In the genomic region with DNA sequence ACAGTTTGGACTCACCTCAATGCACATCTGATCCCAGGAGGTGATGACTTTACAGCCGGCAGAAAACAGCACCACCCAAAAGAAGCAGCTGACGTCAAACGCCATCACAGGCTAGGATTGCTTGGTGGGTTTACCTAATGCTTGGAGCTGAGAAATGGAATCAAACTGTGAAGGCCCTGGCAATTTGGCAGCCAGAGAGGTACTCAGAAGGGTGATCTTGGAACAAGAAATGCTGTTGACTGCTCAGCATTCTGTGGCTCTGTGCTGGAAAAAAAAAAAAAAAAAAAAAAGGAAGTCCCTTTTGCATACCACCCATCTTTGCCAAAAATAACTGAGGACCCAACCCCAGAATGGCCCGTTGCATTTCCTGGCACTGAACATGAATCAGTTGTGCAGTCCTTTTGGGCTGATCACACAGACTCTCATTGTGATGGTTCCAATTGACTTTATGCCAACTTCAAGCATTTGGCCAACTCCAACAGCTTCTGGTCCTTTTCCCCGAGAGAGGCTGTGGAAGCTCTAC, we compare ENCODE assay signal across 10 cellular contexts. TPM values are rescaled to one million over a fixed set of nuclear protein-coding genes. Genes with fewer than 3 reads are reported as not detected.
A peak's percentile ranks its signal among the peaks of the same experiment; 100 is the strongest.
DNase-seq lines count a peak whose midpoint lies in the region; ATAC-seq and TF ChIP-seq lines count a peak whose summit lies in the region.
"Had no signal": no experiment of that assay in that cellular context is flagged by ENCODE, and none has a peak within 500 bp of the region (broad histone marks: within the 10 kb centered on the region; RNA-seq: fewer than 3 reads in every experiment).

A gene (minus strand): TSS at position 263 of the 523 bp plus-strand sequence. CDS start 158 bp downstream, at position 105.

- H3K4me1 ChIP-seq in esophagus squamous epithelium, result peaks cover 0 to 14% (median 11%) of the 10 kb centered on the region in 3 donors

- no peak for TF ChIP-seq POLR2A in esophagus squamous epithelium (IDR thresholded peaks at IDR 0.05)

- peak; percentile 31 for ATAC-seq in GM18498 (IDR thresholded peaks at IDR 0.05; ENCODE audit: unreplicated experiment)
- peak; percentile 28 for ATAC-seq in HG02884 (IDR thresholded peaks at IDR 0.05; ENCODE audit: unreplicated experiment)
- ATAC-seq in HG03175 (IDR thresholded peaks at IDR 0.05; ENCODE audit: unreplicated experiment), result no peak

- TF ChIP-seq CTCF in brain (conservative IDR thresholded peaks at IDR 0.05) (no peak), esophagus squamous epithelium (IDR thresholded peaks at IDR 0.05) (no peak)

- WGBS in esophagus squamous epithelium, 2 donors, result 60 to 71% methylated on average over 4 to 5 of the region's 5 CpGs

- no peaks in the 10 kb centered on the region for H3K27me3 ChIP-seq in esophagus squamous epithelium
- H3K27me3 ChIP-seq: vagina had no signal

- peaks cover 16% of the 10 kb centered on the region for H3K4me1 Mint-ChIP-seq in brain

- no peaks in the 10 kb centered on the region for H3K27me3 Mint-ChIP-seq in brain

- peak within 1 kb of the TSS in 3 of 5 experiments; percentile 14 to 61 (median 49) for H3K27ac Mint-ChIP-seq in brain

- H3K4me3 Mint-ChIP-seq in brain, result peak within 1 kb of the TSS in 1 of 5 experiments; percentile 10

- H3K36me3 Mint-ChIP-seq in brain, result peaks cover 2% of the 10 kb centered on the region

- H3K4me3 ChIP-seq in esophagus squamous epithelium, result peak within 1 kb of the TSS in 1 of 4 donors; percentile 35
- H3K4me3 ChIP-seq: vagina had no signal

- H3K9me3 Mint-ChIP-seq in brain, result peaks cover 3 to 27% (median 13%) of the 10 kb centered on the region in 5 experiments

- H3K27ac ChIP-seq in esophagus squamous epithelium, result peak within 1 kb of the TSS in 2 of 4 donors; percentile 7 to 21
- H3K27ac ChIP-seq: vagina had no signal

- intact Hi-C loops in esophagus squamous epithelium (cut with DNase I), result no loop called here

- H3K9me3 ChIP-seq in esophagus squamous epithelium, result no peaks in the 10 kb centered on the region
- H3K9me3 ChIP-seq: vagina had no signal

- no peaks in the 10 kb centered on the region for H3K36me3 ChIP-seq in esophagus squamous epithelium
- H3K36me3 ChIP-seq: vagina had no signal

- peak; percentile 46 for DNase-seq in occipital lobe (lab: John Stamatoyannopoulos, UW)
- no peak for DNase-seq in 8988T
- DNase-seq in esophagus squamous epithelium (lab: John Stamatoyannopoulos, UW), result no peak
- DNase-seq in NCI-H345 (lab: John Stamatoyannopoulos, UW), result no peak
- DNase-seq: effector CD4-positive, alpha-beta T cell had no signal

RNA-seq across cellular contexts. Expression of the gene that starts here (rescaled TPM):
- polyA plus RNA-seq in brain (ENCODE audit: insufficient read depth, low read depth, low replicate concordance), result 0.19 TPM
- total RNA-seq in occipital lobe, result 0.47 TPM
- total RNA-seq in esophagus squamous epithelium, result 1 to 10 TPM in 1 of 4 donors, under 1 TPM in 2, not detected in 1; 0.13 to 1.3 (median 0.95) TPM

Comparison
In these comparisons a context has a peak if more than half of its experiments do, and no peak if none do; other contexts are left out.
1. Peak in DNase-seq in occipital lobe; RNA of the gene not detected or under 1 TPM.